12 cellular contexts compared by ENCODE assay signal in the genomic region with DNA sequence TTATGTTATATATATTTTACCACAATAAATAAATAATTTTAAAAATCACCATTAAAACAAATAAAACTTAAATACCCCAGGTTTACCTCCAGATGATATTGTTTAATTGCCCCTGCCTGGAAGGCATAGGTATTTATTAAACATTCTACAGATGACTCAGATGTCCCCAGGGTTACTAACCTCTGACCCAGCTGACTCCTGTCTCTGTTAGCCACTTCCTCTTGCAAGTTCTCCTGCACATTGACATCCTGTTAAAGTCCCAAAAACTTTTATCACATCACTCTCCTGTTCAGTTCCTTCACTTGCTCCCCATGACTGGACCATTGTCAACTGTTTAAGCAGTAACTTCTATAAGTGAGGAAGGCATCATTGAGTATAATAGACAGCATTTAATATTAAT. TPM values are rescaled to one million over a fixed set of nuclear protein-coding genes. Genes with fewer than 3 reads are reported as not detected.
DNase-seq lines count a peak whose midpoint lies in the region; ATAC-seq and TF ChIP-seq lines count a peak whose summit lies in the region.
"Had no signal": no experiment of that assay in that cellular context is flagged by ENCODE, and none has a peak within 500 bp of the region (broad histone marks: within the 10 kb centered on the region; RNA-seq: fewer than 3 reads in every experiment).

No MANE protein-coding gene starts in this region.

- H3K9me3 ChIP-seq in spleen: peaks cover 0 to 3% (median 0%) of the 10 kb centered on the region in 8 donors
- H3K9me3 ChIP-seq: SJSA1 had no signal

- no peak for TF ChIP-seq POLR2A in spleen (IDR thresholded peaks at IDR 0.05)

- peaks cover 5 to 36% (median 25%) of the 10 kb centered on the region in 6 donors for H3K4me1 ChIP-seq in spleen
- H3K4me1 ChIP-seq: SJSA1 had no signal

- intact Hi-C loops in spleen (cut with DNase I; ENCODE audit: low total_unique reads): no loop called here

- H3K27ac ChIP-seq in spleen: peak overlapping the region in 5 of 8 donors; percentile 41 to 88 (median 76)
- H3K27ac ChIP-seq: KMS-11, SJSA1, skin epidermis had no signal

- H3K4me3 ChIP-seq in spleen: no peak overlapping the region
- H3K4me3 ChIP-seq: SJSA1, skin epidermis had no signal

- no peak overlapping the region for H3K27ac Mint-ChIP-seq in stimulated activated effector memory CD8-positive, alpha-beta T cell treated with anti-CD3 and anti-CD28 coated beads, Interleukin-12 subunit alpha, Interleukin-12 subunit beta, amount 100 ng/mL, for 72 hours
- H3K27ac Mint-ChIP-seq: activated T-cell treated with anti-CD3 and anti-CD28 coated beads, Interleukin-2, amount 50 U/mL, for 72 hours had no signal

- TF ChIP-seq CTCF in spleen (IDR thresholded peaks at IDR 0.05 in 8 of 11, conservative IDR thresholded peaks at IDR 0.05 in 3 of 11): no peak

- H3K4me3 Mint-ChIP-seq in stimulated activated effector memory CD8-positive, alpha-beta T cell treated with anti-CD3 and anti-CD28 coated beads, Interleukin-12 subunit alpha, Interleukin-12 subunit beta, amount 100 ng/mL, for 72 hours: no peak overlapping the region
- H3K4me3 Mint-ChIP-seq: activated T-cell treated with anti-CD3 and anti-CD28 coated beads, Interleukin-2, amount 50 U/mL, for 72 hours had no signal

- H3K27me3 ChIP-seq in spleen (replicated peaks in 1 of 7): no peaks in the 10 kb centered on the region
- H3K27me3 ChIP-seq: SJSA1 had no signal

- ATAC-seq in GM19324 (IDR thresholded peaks at IDR 0.05; ENCODE audit: low FRiP score, unreplicated experiment) (peak; percentile 71), HG02885 (IDR thresholded peaks at IDR 0.05; ENCODE audit: poor library complexity, unreplicated experiment) (peak; percentile 91)
- no peak for ATAC-seq in stimulated activated effector memory CD8-positive, alpha-beta T cell treated with anti-CD3 and anti-CD28 coated beads, Interleukin-12 subunit alpha, Interleukin-12 subunit beta, amount 100 ng/mL, for 72 hours
- ATAC-seq: activated T-cell treated with anti-CD3 and anti-CD28 coated beads, Interleukin-2, amount 50 U/mL, for 72 hours had no signal

- H3K4me1 Mint-ChIP-seq in stimulated activated effector memory CD8-positive, alpha-beta T cell treated with anti-CD3 and anti-CD28 coated beads, Interleukin-12 subunit alpha, Interleukin-12 subunit beta, amount 100 ng/mL, for 72 hours: no peaks in the 10 kb centered on the region

- DNase-seq in NOMO-1 (lab: John Stamatoyannopoulos, UW; ENCODE audit: unreplicated experiment in 2 of 2): peak; percentile 63 to 83
- no peak for DNase-seq in spleen
- no peak for DNase-seq in stimulated activated effector memory CD8-positive, alpha-beta T cell treated with anti-CD3 and anti-CD28 coated beads, Interleukin-12 subunit alpha, Interleukin-12 subunit beta, amount 100 ng/mL, for 72 hours (ENCODE audit: low spot score in 2 of 2)
- no peak for DNase-seq in stimulated activated CD4-positive, alpha-beta T cell treated with anti-CD3 and anti-CD28 coated beads, Interleukin-15, amount 100 ng/mL, for 24 hours
- no peak for DNase-seq in NCI-H1105 treated with DMSO at 0.1 percent for 48 hours (lab: John Stamatoyannopoulos, UW)
- DNase-seq: activated T-cell treated with anti-CD3 and anti-CD28 coated beads, Interleukin-2, amount 50 U/mL, for 72 hours; effector CD8-positive, alpha-beta T cell had no signal

- no peaks in the 10 kb centered on the region for H3K36me3 Mint-ChIP-seq in stimulated activated effector memory CD8-positive, alpha-beta T cell treated with anti-CD3 and anti-CD28 coated beads, Interleukin-12 subunit alpha, Interleukin-12 subunit beta, amount 100 ng/mL, for 72 hours

- peaks cover 6% of the 10 kb centered on the region for H3K9me3 Mint-ChIP-seq in stimulated activated effector memory CD8-positive, alpha-beta T cell treated with anti-CD3 and anti-CD28 coated beads, Interleukin-12 subunit alpha, Interleukin-12 subunit beta, amount 100 ng/mL, for 72 hours

- no peaks in the 10 kb centered on the region for H3K36me3 ChIP-seq in spleen
- H3K36me3 ChIP-seq: SJSA1 had no signal

RNA-seq across cellular contexts. Expression of a gene that starts 37.0 kb away (rescaled TPM):
- total RNA-seq in spleen: 1 to 10 TPM in 1 of 7 donors, under 1 TPM in 4, not detected in 2; 0.06 to 2.0 (median 0.22) TPM
- under 1 TPM; 0.06 to 0.24 (median 0.07) TPM for polyA plus RNA-seq in spleen
- total RNA-seq: activated T-cell treated with anti-CD3 and anti-CD28 coated beads, Interleukin-2, amount 50 U/mL, for 72 hours; SJSA1 had no signal

RNA-seq across cellular contexts. Expression of a gene that starts 54.7 kb away (rescaled TPM):
- 10 to 100 TPM; 19.3 to 49.6 (median 30.4) TPM for total RNA-seq in spleen
- polyA plus RNA-seq in spleen: 10 to 100 TPM; 39.0 to 56.0 (median 41.7) TPM
- total RNA-seq: activated T-cell treated with anti-CD3 and anti-CD28 coated beads, Interleukin-2, amount 50 U/mL, for 72 hours; SJSA1 had no signal

Comparison
In these comparisons a context has a peak if more than half of its experiments do, and no peak if none do; other contexts are left out.
1. DNase-seq: peak in NOMO-1 (2 of 2); none in spleen (single experiment), stimulated activated effector memory CD8-positive, alpha-beta T cell treated with anti-CD3 and anti-CD28 coated beads, Interleukin-12 subunit alpha, Interleukin-12 subunit beta, amount 100 ng/mL, for 72 hours (0 of 2), stimulated activated CD4-positive, alpha-beta T cell treated with anti-CD3 and anti-CD28 coated beads, Interleukin-15, amount 100 ng/mL, for 24 hours (single experiment) and NCI-H1105 treated with DMSO at 0.1 percent for 48 hours (single experiment).